In genomic region chr2:71721362-71721665, GRCh38 we compare ENCODE assay signal across 24 cellular contexts.
DNase-seq lines count a peak whose midpoint lies in the region; ATAC-seq and TF ChIP-seq lines count a peak whose summit lies in the region.
"Had no signal": no experiment of that assay in that cellular context is flagged by ENCODE, and none has a peak within 500 bp of the region (broad histone marks: within the 10 kb centered on the region; RNA-seq: fewer than 3 reads in every experiment).

No MANE protein-coding gene starts in this region.

- H4K8ac ChIP-seq in IMR-90 (ENCODE audit: low read depth in 2 of 2, low read length in 2 of 2): no peak overlapping the region

- TF ChIP-seq CTCF in IMR-90 (conservative IDR thresholded peaks at IDR 0.05; ENCODE audit: low read depth, low read length) (no peak), suprapubic skin (IDR thresholded peaks at IDR 0.05) (no peak), mammary epithelial cell (conservative IDR thresholded peaks at IDR 0.05 in 1 of 2, IDR thresholded peaks at IDR 0.05 in 1 of 2; ENCODE audit: extremely low read depth in 1 of 2, insufficient read depth in 1 of 2, low read depth in 1 of 2, low read length in 2 of 2) (no peak), endodermal cell (conservative IDR thresholded peaks at IDR 0.05) (no peak)

- no TSS peak for BruUV-seq in IMR-90 (replicated peaks; lab: Mats Ljungman, UMichigan)
- BruUV-seq in mammary epithelial cell (replicated peaks; lab: Mats Ljungman, UMichigan): no TSS peak

- H3K9me3 ChIP-seq in IMR-90 (ENCODE audit: control insufficient read depth, insufficient read depth, low read length): no peaks in the 10 kb centered on the region
- peaks cover 6% of the 10 kb centered on the region for H3K9me3 ChIP-seq in suprapubic skin
- H3K9me3 ChIP-seq in mammary epithelial cell (replicated peaks; ENCODE audit: insufficient read depth, low read length): no peaks in the 10 kb centered on the region
- peaks cover 6% of the 10 kb centered on the region for H3K9me3 ChIP-seq in endodermal cell (ENCODE audit: control insufficient read depth, low read length)
- H3K9me3 ChIP-seq: prostate gland had no signal

- H3K27ac ChIP-seq in IMR-90 (ENCODE audit: insufficient read depth, low read length): no peak overlapping the region
- peak overlapping the region; percentile 26 for H3K27ac ChIP-seq in suprapubic skin
- no peak overlapping the region for H3K27ac ChIP-seq in mammary epithelial cell (ENCODE audit: insufficient read depth, low read depth, low read length)
- H3K27ac ChIP-seq in endodermal cell (ENCODE audit: low read depth, low read length): no peak overlapping the region
- H3K27ac ChIP-seq: prostate gland, SK-N-MC had no signal

- no peak for TF ChIP-seq EP300 in suprapubic skin (IDR thresholded peaks at IDR 0.05)

- no peak overlapping the region for H2BK5ac ChIP-seq in IMR-90 (ENCODE audit: low read depth, low read length, poor library complexity, severe bottlenecking)

- no peak overlapping the region for H3K56ac ChIP-seq in IMR-90 (ENCODE audit: extremely low read depth, insufficient read depth, low read length)

- no peaks in the 10 kb centered on the region for H4K20me1 ChIP-seq in IMR-90 (ENCODE audit: insufficient read depth, low read length)
- no peaks in the 10 kb centered on the region for H4K20me1 ChIP-seq in mammary epithelial cell (ENCODE audit: insufficient read depth, low read length)

- no peak overlapping the region for H3K27ac Mint-ChIP-seq in endodermal cell
- H3K27ac Mint-ChIP-seq: activated T-helper 17 cell treated with anti-CD3 and anti-CD28 coated beads, Interleukin-2, amount 50 U/mL, for 72 hours; effector memory CD8-positive, alpha-beta T cell; IgD-negative memory B cell; naive thymus-derived CD4-positive, alpha-beta T cell had no signal

- intact Hi-C loops in IMR-90 (cut with micrococcal nuclease) (no loop called here), mammary epithelial cell (cut with micrococcal nuclease) (no loop called here)

- H2BK15ac ChIP-seq in IMR-90 (ENCODE audit: low read depth, low read length): no peak overlapping the region

- H3K4me2 ChIP-seq in IMR-90 (ENCODE audit: low read depth, low read length) (no peak overlapping the region), mammary epithelial cell (ENCODE audit: insufficient read depth, low read depth, low read length) (no peak overlapping the region)

- peaks cover 8% of the 10 kb centered on the region for H3K4me1 ChIP-seq in IMR-90 (ENCODE audit: control insufficient read depth, insufficient read depth, low read length)
- peaks cover 21% of the 10 kb centered on the region for H3K4me1 ChIP-seq in suprapubic skin
- H3K4me1 ChIP-seq in mammary epithelial cell (ENCODE audit: insufficient read depth, low read length): peaks cover 12% of the 10 kb centered on the region
- H3K4me1 ChIP-seq in endodermal cell (ENCODE audit: control insufficient read depth, insufficient read depth, low read length): no peaks in the 10 kb centered on the region
- H3K4me1 ChIP-seq: prostate gland had no signal

- H2AFZ ChIP-seq in IMR-90 (replicated peaks; ENCODE audit: low read length, poor library complexity) (no peak overlapping the region), mammary epithelial cell (ENCODE audit: low read depth, low read length) (no peak overlapping the region)

- peak overlapping the region; percentile 13; the same call in 1 of the 2 replicates for H3K14ac ChIP-seq in IMR-90 (replicated peaks; ENCODE audit: low read depth, low read length)

- H3K27me3 ChIP-seq in IMR-90 (ENCODE audit: control insufficient read depth, insufficient read depth, low read length) (peaks cover 6% of the 10 kb centered on the region), suprapubic skin (no peaks in the 10 kb centered on the region), mammary epithelial cell (ENCODE audit: insufficient read depth, low read length) (no peaks in the 10 kb centered on the region), endodermal cell (ENCODE audit: control insufficient read depth, insufficient read depth, low read length, poor library complexity, severe bottlenecking) (no peaks in the 10 kb centered on the region)
- H3K27me3 ChIP-seq: left lung had no signal

- H3K36me3 Mint-ChIP-seq in endodermal cell (ENCODE audit: low read depth): no peaks in the 10 kb centered on the region
- H3K36me3 Mint-ChIP-seq: naive thymus-derived CD4-positive, alpha-beta T cell had no signal

- in situ Hi-C loops in IMR-90 (cut with MboI; ENCODE audit: low sequenced_read_pairs) (no loop called here), mammary epithelial cell (cut with MboI; ENCODE audit: low sequenced_read_pairs in 2 of 2) (no loop called here)

- no peak overlapping the region for H2BK120ac ChIP-seq in IMR-90 (ENCODE audit: low read depth, low read length)

- no peak for ATAC-seq in IMR-90 (ENCODE audit: low read depth)
- ATAC-seq: activated T-helper 17 cell treated with anti-CD3 and anti-CD28 coated beads, Interleukin-2, amount 50 U/mL, for 72 hours; effector memory CD8-positive, alpha-beta T cell; left lung; naive thymus-derived CD4-positive, alpha-beta T cell had no signal

- DNase-seq in IMR-90 (no peak), fibroblast of peridontal ligament (ENCODE audit: extremely low read depth) (peak; percentile 58), myocyte (ENCODE audit: low read depth) (peak; percentile 21), suprapubic skin (ENCODE audit: low spot score in 2 of 2) (no peak), cerebellar nuclear complex (lab: John Stamatoyannopoulos, UW) (no peak), mammary epithelial cell (no peak), endodermal cell (no peak)
- DNase-seq in stimulated activated CD4-positive, alpha-beta T cell treated with anti-CD3 and anti-CD28 coated beads, Interleukin-2, amount 100 ng/mL, for 48 hours: no peak
- DNase-seq: AML-193; Calu3; effector memory CD8-positive, alpha-beta T cell; foreskin melanocyte; GDM1; left lung; naive thymus-derived CD4-positive, alpha-beta T cell; NCI-H2029; NCI-H524 treated with DMSO at 0.1 percent for 48 hours; OCI-M1; substantia nigra had no signal

- no peak overlapping the region for H3K23ac ChIP-seq in IMR-90 (ENCODE audit: low read depth, low read length)

- H4K91ac ChIP-seq in IMR-90 (ENCODE audit: insufficient read depth, low read depth, low read length): no peak overlapping the region

- no peak overlapping the region for H3K18ac ChIP-seq in IMR-90 (ENCODE audit: low read depth, low read length)

- H3K9ac ChIP-seq in IMR-90 (ENCODE audit: low read depth, low read length) (no peak overlapping the region), mammary epithelial cell (ENCODE audit: insufficient read depth, low read length) (no peak overlapping the region), endodermal cell (ENCODE audit: extremely low read depth, low read length, poor library complexity, severe bottlenecking) (no peak overlapping the region)

- H3K4me3 Mint-ChIP-seq in endodermal cell: no peak overlapping the region
- H3K4me3 Mint-ChIP-seq: activated T-helper 17 cell treated with anti-CD3 and anti-CD28 coated beads, Interleukin-2, amount 50 U/mL, for 72 hours; central memory CD8-positive, alpha-beta T cell; effector memory CD8-positive, alpha-beta T cell; IgD-negative memory B cell; naive thymus-derived CD4-positive, alpha-beta T cell had no signal

- dilution Hi-C loops in IMR-90 (cut with HindIII; ENCODE audit: low sequenced_read_pairs, unreplicated experiment) (no loop called here), mammary epithelial cell (cut with HindIII; ENCODE audit: low sequenced_read_pairs) (no loop called here)

- H3K4me3 ChIP-seq in IMR-90 (ENCODE audit: insufficient read depth, low read depth, low read length) (no peak overlapping the region), suprapubic skin (no peak overlapping the region), mammary epithelial cell (replicated peaks in 1 of 3; ENCODE audit: insufficient read depth in 1 of 3, low read depth in 2 of 3, low read length in 3 of 3) (no peak overlapping the region), endodermal cell (ENCODE audit: low read length) (no peak overlapping the region)
- H3K4me3 ChIP-seq: left lung, prostate gland, SK-N-MC had no signal

- H3K27me3 Mint-ChIP-seq in endodermal cell (ENCODE audit: insufficient read depth): peaks cover 6% of the 10 kb centered on the region

- WGBS in IMR-90 (ENCODE audit: extremely low coverage in 2 of 2, insufficient read length in 1 of 2), 2 experiments: no CpG with 5 or more reads among the region's 1 CpG
- WGBS in suprapubic skin: 62% methylated on average over 1 of the region's 1 CpG
- no CpG with 5 or more reads among the region's 1 CpG for WGBS in mammary epithelial cell (ENCODE audit: low coverage, missing lambda C conversion rate)
- WGBS in endodermal cell (ENCODE audit: insufficient coverage in 1 of 2, insufficient read length in 1 of 2), 2 experiments: 100% methylated on average over 1 of the region's 1 CpG; no CpG with 5 or more reads in 1 of the 2 experiments

- POLR2A ChIA-PET in IMR-90 (lab: Charles Lee; ENCODE audit: unreplicated experiment): no interaction called here

- no peak overlapping the region for H2BK20ac ChIP-seq in IMR-90 (ENCODE audit: low read depth, low read length)

- H2AK9ac ChIP-seq in IMR-90 (replicated peaks; ENCODE audit: low read depth, low read length, poor library complexity): no peak overlapping the region

- H3K9me3 Mint-ChIP-seq in endodermal cell: peaks cover 6% of the 10 kb centered on the region
- H3K9me3 Mint-ChIP-seq: IgD-negative memory B cell had no signal

- H3K79me2 ChIP-seq in mammary epithelial cell (ENCODE audit: insufficient read depth, low read length): no peaks in the 10 kb centered on the region

- no peak for TF ChIP-seq RAD21 in IMR-90 (IDR thresholded peaks at IDR 0.05; ENCODE audit: low read length)

- H3K36me3 ChIP-seq in IMR-90 (ENCODE audit: control insufficient read depth, insufficient read depth, low read length) (no peaks in the 10 kb centered on the region), suprapubic skin (no peaks in the 10 kb centered on the region), mammary epithelial cell (ENCODE audit: insufficient read depth, low read length) (no peaks in the 10 kb centered on the region), endodermal cell (ENCODE audit: control insufficient read depth, insufficient read depth, low read length) (no peaks in the 10 kb centered on the region)
- H3K36me3 ChIP-seq: left lung, prostate gland had no signal

- no peak for TF ChIP-seq POLR2A in IMR-90 (IDR thresholded peaks at IDR 0.05; ENCODE audit: low read depth, low read length)
- TF ChIP-seq POLR2A in suprapubic skin (IDR thresholded peaks at IDR 0.05): no peak

- H2AK5ac ChIP-seq in IMR-90 (ENCODE audit: low read depth, low read length): no peak overlapping the region

- H4K5ac ChIP-seq in IMR-90 (ENCODE audit: low read depth, low read length): no peak overlapping the region

- no peaks in the 10 kb centered on the region for H3K79me1 ChIP-seq in IMR-90 (ENCODE audit: low read depth in 1 of 2, low read length in 2 of 2)

- H3K9me1 ChIP-seq in IMR-90 (ENCODE audit: insufficient read depth, low read length): peaks cover 12% of the 10 kb centered on the region; the same call in 1 of the 2 replicates

- no peak overlapping the region for H3K4ac ChIP-seq in IMR-90 (ENCODE audit: low read depth, low read length)

- CTCF ChIA-PET in IMR-90 (lab: Yijun Ruan, JAX) (no interaction called here), mammary epithelial cell (lab: Charles Lee; ENCODE audit: low non-redundant PET) (no interaction called here)

- peaks cover 14% of the 10 kb centered on the region for H3K4me1 Mint-ChIP-seq in endodermal cell
- H3K4me1 Mint-ChIP-seq: activated T-helper 17 cell treated with anti-CD3 and anti-CD28 coated beads, Interleukin-2, amount 50 U/mL, for 72 hours; central memory CD8-positive, alpha-beta T cell; naive thymus-derived CD4-positive, alpha-beta T cell had no signal

Comparison
In these comparisons a context has a peak if more than half of its experiments do, and no peak if none do; other contexts are left out.
1. DNase-seq: peak in fibroblast of peridontal ligament (single experiment) and myocyte (single experiment); none in IMR-90 (single experiment), suprapubic skin (0 of 2), stimulated activated CD4-positive, alpha-beta T cell treated with anti-CD3 and anti-CD28 coated beads, Interleukin-2, amount 100 ng/mL, for 48 hours (0 of 2), cerebellar nuclear complex (0 of 2), mammary epithelial cell (single experiment) and endodermal cell (single experiment).